17 cellular contexts compared by ENCODE assay signal in the genomic region with DNA sequence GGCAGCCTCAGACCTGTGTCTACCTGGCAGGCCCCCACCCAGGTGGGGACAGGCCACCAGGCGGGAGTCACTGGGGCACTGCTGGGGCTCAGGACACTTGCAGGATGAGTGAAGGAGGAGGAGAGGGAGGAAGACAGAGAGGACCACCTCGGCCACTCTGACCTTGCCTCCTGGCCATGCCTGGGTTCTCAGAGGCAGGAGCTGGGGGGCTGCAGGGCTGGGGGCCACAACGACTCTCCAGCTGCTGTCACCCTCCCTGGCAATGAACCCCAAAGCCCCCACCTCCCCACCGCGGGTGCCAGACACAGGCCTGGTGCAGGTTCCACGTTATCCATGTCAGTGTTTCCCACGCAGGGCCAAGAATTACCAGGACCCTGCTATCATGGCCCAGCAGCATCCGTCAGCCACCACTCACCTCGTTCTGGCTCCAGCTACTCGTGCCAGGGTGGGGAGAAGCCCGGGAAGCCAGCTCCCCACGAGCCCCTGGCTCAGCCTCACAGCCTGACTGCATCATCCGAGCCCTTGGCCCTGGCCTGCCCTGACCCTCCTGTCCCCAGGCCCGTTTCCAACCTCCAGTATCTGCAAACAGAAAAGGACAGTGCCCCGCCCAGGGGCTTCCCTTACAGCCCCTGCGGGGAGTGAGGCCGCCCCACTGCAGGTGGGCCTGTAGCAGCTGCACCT.
DNase-seq lines count a peak whose midpoint lies in the region; ATAC-seq, FAIRE-seq and TF ChIP-seq lines count a peak whose summit lies in the region.
"Had no signal": no experiment of that assay in that cellular context is flagged by ENCODE, and none has a peak within 500 bp of the region (broad histone marks: within the 10 kb centered on the region; RNA-seq: fewer than 3 reads in every experiment).

No MANE protein-coding gene starts in this region.

- no peak overlapping the region for H3K27ac Mint-ChIP-seq in activated T-cell treated with anti-CD3 and anti-CD28 coated beads, Interleukin-2, amount 50 U/mL, for 72 hours
- H3K27ac Mint-ChIP-seq: effector memory CD8-positive, alpha-beta T cell; naive thymus-derived CD8-positive, alpha-beta T cell had no signal

- H3K27me3 Mint-ChIP-seq in activated T-cell treated with anti-CD3 and anti-CD28 coated beads, Interleukin-2, amount 50 U/mL, for 72 hours (ENCODE audit: low read depth) = no peaks in the 10 kb centered on the region
- H3K27me3 Mint-ChIP-seq: effector memory CD8-positive, alpha-beta T cell; naive thymus-derived CD8-positive, alpha-beta T cell had no signal

- peaks cover 18% of the 10 kb centered on the region for H3K4me1 Mint-ChIP-seq in activated T-cell treated with anti-CD3 and anti-CD28 coated beads, Interleukin-2, amount 50 U/mL, for 72 hours (ENCODE audit: low read depth)

- H3K36me3 ChIP-seq in Peyer's patch (no peaks in the 10 kb centered on the region), kidney (ENCODE audit: control insufficient read depth in 1 of 2, insufficient read depth in 2 of 2, low read length in 2 of 2) (no peaks in the 10 kb centered on the region), testis (ENCODE audit: low read depth, missing control alignments) (no peaks in the 10 kb centered on the region)

- no peak overlapping the region for H3K4me3 ChIP-seq in Peyer's patch
- H3K4me3 ChIP-seq in kidney (ENCODE audit: low read length in 2 of 2) = no peak overlapping the region
- H3K4me3 ChIP-seq in testis = no peak overlapping the region
- H3K4me3 ChIP-seq: GM12878, lung had no signal

- WGBS in testis, 2 donors = 91 to 98% methylated on average over 7 to 17 of the region's 17 CpGs

- H3K4me1 ChIP-seq in Peyer's patch (peaks cover 0 to 9% (median 2%) of the 10 kb centered on the region in 4 donors), kidney (ENCODE audit: control insufficient read depth in 1 of 2, insufficient read depth in 1 of 2, low read depth in 1 of 2, low read length in 2 of 2) (peaks cover 0 to 3% of the 10 kb centered on the region in 2 donors), testis (no peaks in the 10 kb centered on the region)

- no peak for ATAC-seq in activated T-cell treated with anti-CD3 and anti-CD28 coated beads, Interleukin-2, amount 50 U/mL, for 72 hours (replicated peaks in 1 of 2)
- ATAC-seq in GM18861 (IDR thresholded peaks at IDR 0.05; ENCODE audit: unreplicated experiment) = no peak
- ATAC-seq: effector memory CD8-positive, alpha-beta T cell; GM12878; naive thymus-derived CD8-positive, alpha-beta T cell had no signal

- no peak for TF ChIP-seq POLR2A in Peyer's patch (IDR thresholded peaks at IDR 0.05)
- no peak for TF ChIP-seq POLR2A in testis (IDR thresholded peaks at IDR 0.05)

- H3K36me3 Mint-ChIP-seq in activated T-cell treated with anti-CD3 and anti-CD28 coated beads, Interleukin-2, amount 50 U/mL, for 72 hours (ENCODE audit: insufficient read depth in 2 of 2) = peaks cover 3 to 7% of the 10 kb centered on the region in 2 donors

- H3K9me3 Mint-ChIP-seq in activated T-cell treated with anti-CD3 and anti-CD28 coated beads, Interleukin-2, amount 50 U/mL, for 72 hours = peaks cover 5 to 7% of the 10 kb centered on the region in 2 donors

- peaks cover 0 to 7% (median 3%) of the 10 kb centered on the region in 4 donors for H3K9me3 ChIP-seq in Peyer's patch
- H3K9me3 ChIP-seq in kidney (ENCODE audit: control insufficient read depth in 1 of 2, low read length in 2 of 2) = peaks cover 0 to 6% of the 10 kb centered on the region in 2 donors
- no peaks in the 10 kb centered on the region for H3K9me3 ChIP-seq in testis

- TF ChIP-seq CTCF in Peyer's patch (IDR thresholded peaks at IDR 0.05) (no peak), kidney (IDR thresholded peaks at IDR 0.05; ENCODE audit: borderline replicate concordance, extremely low read depth, insufficient read depth) (no peak), testis (IDR thresholded peaks at IDR 0.05) (no peak), GM10266 (IDR thresholded peaks at IDR 0.05; ENCODE audit: control insufficient read depth, insufficient read depth, low read depth, missing control alignments) (no peak)

- H3K9ac ChIP-seq in kidney (ENCODE audit: low read length in 2 of 2) = no peak overlapping the region

- H3K27me3 ChIP-seq in Peyer's patch (no peaks in the 10 kb centered on the region), testis (no peaks in the 10 kb centered on the region)

- intact Hi-C loops in kidney (cut with DNase I) (no loop called here), testis (cut with DNase I; ENCODE audit: low total_unique reads) (no loop called here)

- H3K27ac ChIP-seq in Peyer's patch = no peak overlapping the region
- no peak overlapping the region for H3K27ac ChIP-seq in kidney (ENCODE audit: low read depth in 2 of 2, low read length in 2 of 2)
- H3K27ac ChIP-seq in testis = no peak overlapping the region

- no peak overlapping the region for H3K4me3 Mint-ChIP-seq in activated T-cell treated with anti-CD3 and anti-CD28 coated beads, Interleukin-2, amount 50 U/mL, for 72 hours
- H3K4me3 Mint-ChIP-seq: effector memory CD8-positive, alpha-beta T cell; naive thymus-derived CD8-positive, alpha-beta T cell had no signal

- no peak for FAIRE-seq in kidney (lab: Jason Lieb, UNC)
- FAIRE-seq: GM12878, H1, RCC 7860 had no signal

- DNase-seq in activated T-cell treated with anti-CD3 and anti-CD28 coated beads, Interleukin-2, amount 50 U/mL, for 48 hours = peak; percentile 11 to 16
- DNase-seq in activated T-cell treated with anti-CD3 and anti-CD28 coated beads, Interleukin-2, amount 50 U/mL, for 72 hours = no peak
- DNase-seq in Peyer's patch (peak in 2 of 3 donors; percentile 35 to 38), kidney (peak; percentile 67), testis (peak; percentile 9), nucleus accumbens (lab: John Stamatoyannopoulos, UW) (no peak), GM10266 (ENCODE audit: extremely low spot score) (no peak)
- DNase-seq: caudate nucleus; effector memory CD8-positive, alpha-beta T cell; NCI-H1930; NCI-H82 had no signal

Comparison
In these comparisons a context has a peak if more than half of its experiments do, and no peak if none do; other contexts are left out.
1. DNase-seq: peak in activated T-cell treated with anti-CD3 and anti-CD28 coated beads, Interleukin-2, amount 50 U/mL, for 48 hours (2 of 2), Peyer's patch (2 of 3), kidney (single experiment) and testis (single experiment); none in activated T-cell treated with anti-CD3 and anti-CD28 coated beads, Interleukin-2, amount 50 U/mL, for 72 hours (0 of 2), nucleus accumbens (0 of 56) and GM10266 (single experiment).